In genomic region chr2:74872310-74872923, GRCh38 we compare ENCODE assay signal across 30 cellular contexts. TPM values are rescaled to one million over a fixed set of nuclear protein-coding genes. Genes with fewer than 3 reads are reported as not detected.
DNase-seq lines count a peak whose midpoint lies in the region; ATAC-seq and TF ChIP-seq lines count a peak whose summit lies in the region.
"Had no signal": no experiment of that assay in that cellular context is flagged by ENCODE, and none has a peak within 500 bp of the region (broad histone marks: within the 10 kb centered on the region; RNA-seq: fewer than 3 reads in every experiment).

No MANE protein-coding gene starts in this region.

- H3K36me3 ChIP-seq in sigmoid colon, result no peaks in the 10 kb centered on the region
- H3K36me3 ChIP-seq in effector memory CD4-positive, alpha-beta T cell (ENCODE audit: control insufficient read depth, insufficient read depth, low read length), result no peaks in the 10 kb centered on the region
- H3K36me3 ChIP-seq: uterus had no signal

- H3K9me3 ChIP-seq in sigmoid colon, result no peaks in the 10 kb centered on the region
- no peaks in the 10 kb centered on the region for H3K9me3 ChIP-seq in effector memory CD4-positive, alpha-beta T cell (ENCODE audit: control insufficient read depth, low read length)
- H3K9me3 ChIP-seq: BE2C, heart right ventricle, spleen, suprapubic skin, uterus had no signal

- no peak for TF ChIP-seq CTCF in fibroblast of pulmonary artery (IDR thresholded peaks at IDR 0.05; ENCODE audit: low read length, missing control alignments)
- no peak for TF ChIP-seq CTCF in sigmoid colon (IDR thresholded peaks at IDR 0.05)

- no peaks in the 10 kb centered on the region for H3K27me3 Mint-ChIP-seq in activated naive CD4-positive, alpha-beta T cell treated with anti-CD3 and anti-CD28 coated beads, Interleukin-2, amount 50 U/mL, for 24 hours
- H3K27me3 Mint-ChIP-seq: activated B cell treated with CpG ODN at 0.5 μM for 24 hours; activated CD4-positive, alpha-beta memory T cell treated with anti-CD3 and anti-CD28 coated beads for 36 hours; activated naive CD8-positive, alpha-beta T cell treated with anti-CD3 and anti-CD28 coated beads for 36 hours; central memory CD8-positive, alpha-beta T cell; stimulated activated memory B cell treated with anti-CD40 and anti-IgM and Interleukin-4, amounts not matched to agents 10 μg/mL and 1 μg/mL and 100 μg/mL, for 72 hours had no signal

- TF ChIP-seq POLR2A in sigmoid colon (IDR thresholded peaks at IDR 0.05), result no peak

- H3K27me3 ChIP-seq in sigmoid colon, result no peaks in the 10 kb centered on the region
- H3K27me3 ChIP-seq in effector memory CD4-positive, alpha-beta T cell (replicated peaks; ENCODE audit: control insufficient read depth, insufficient read depth, low read length, poor library complexity, severe bottlenecking), result no peaks in the 10 kb centered on the region
- H3K27me3 ChIP-seq: BE2C, foreskin keratinocyte, heart right ventricle, spleen, suprapubic skin, uterus had no signal

- no peaks in the 10 kb centered on the region for H3K9me3 Mint-ChIP-seq in activated naive CD4-positive, alpha-beta T cell treated with anti-CD3 and anti-CD28 coated beads, Interleukin-2, amount 50 U/mL, for 24 hours
- H3K9me3 Mint-ChIP-seq: activated B cell treated with CpG ODN at 0.5 μM for 24 hours; activated CD4-positive, alpha-beta memory T cell treated with anti-CD3 and anti-CD28 coated beads for 36 hours; activated naive CD8-positive, alpha-beta T cell treated with anti-CD3 and anti-CD28 coated beads for 36 hours; activated T-helper 2 cell treated with anti-CD3 and anti-CD28 coated beads, Interferon-gamma antibody, Interleukin-2, Interleukin-4, amounts not matched to agents 10 μg/mL and 5 μg/mL and 100 μg/mL, durations not matched to agents 14 hours and 24 hours and 36 hours; central memory CD8-positive, alpha-beta T cell; stimulated activated memory B cell treated with anti-CD40 and anti-IgM and Interleukin-4, amounts not matched to agents 10 μg/mL and 1 μg/mL and 100 μg/mL, for 72 hours had no signal

- 90 to 95% methylated on average over 4 of the region's 4 CpGs for WGBS in sigmoid colon, 2 donors

- H3K27ac ChIP-seq in sigmoid colon, result no peak overlapping the region
- H3K27ac ChIP-seq in effector memory CD4-positive, alpha-beta T cell (ENCODE audit: insufficient read depth, low read length, poor library complexity, severe bottlenecking), result no peak overlapping the region
- H3K27ac ChIP-seq: epithelial cell of prostate, foreskin keratinocyte, heart right ventricle, KMS-11, suprapubic skin, uterus had no signal

- H3K36me3 Mint-ChIP-seq in activated naive CD4-positive, alpha-beta T cell treated with anti-CD3 and anti-CD28 coated beads, Interleukin-2, amount 50 U/mL, for 24 hours, result peaks cover 8% of the 10 kb centered on the region

- ATAC-seq in GM19035 (IDR thresholded peaks at IDR 0.05; ENCODE audit: unreplicated experiment) (no peak), HG03039 (IDR thresholded peaks at IDR 0.05; ENCODE audit: unreplicated experiment) (no peak)
- ATAC-seq: foreskin keratinocyte; heart right ventricle; left cardiac atrium; SK-N-SH treated with all-trans-retinoic acid at 6 μM for 48 hours; stimulated activated memory B cell treated with anti-CD40 and anti-IgM and Interleukin-4, amounts not matched to agents 10 μg/mL and 1 μg/mL and 100 μg/mL, for 72 hours had no signal

- H3K27ac Mint-ChIP-seq in activated naive CD4-positive, alpha-beta T cell treated with anti-CD3 and anti-CD28 coated beads, Interleukin-2, amount 50 U/mL, for 24 hours, result peak overlapping the region; percentile 5
- H3K27ac Mint-ChIP-seq: activated B cell treated with CpG ODN at 0.5 μM for 24 hours; activated CD4-positive, alpha-beta memory T cell treated with anti-CD3 and anti-CD28 coated beads for 36 hours; activated naive CD8-positive, alpha-beta T cell treated with anti-CD3 and anti-CD28 coated beads for 36 hours; activated T-helper 2 cell treated with anti-CD3 and anti-CD28 coated beads, Interferon-gamma antibody, Interleukin-2, Interleukin-4, amounts not matched to agents 10 μg/mL and 5 μg/mL and 100 μg/mL, durations not matched to agents 14 hours and 24 hours and 36 hours; stimulated activated memory B cell treated with anti-CD40 and anti-IgM and Interleukin-4, amounts not matched to agents 10 μg/mL and 1 μg/mL and 100 μg/mL, for 72 hours had no signal

- intact Hi-C loops in sigmoid colon (cut with DNase I), result no loop called here

- H3K4me1 Mint-ChIP-seq in activated naive CD4-positive, alpha-beta T cell treated with anti-CD3 and anti-CD28 coated beads, Interleukin-2, amount 50 U/mL, for 24 hours, result peaks cover 10% of the 10 kb centered on the region
- H3K4me1 Mint-ChIP-seq: central memory CD8-positive, alpha-beta T cell had no signal

- peaks cover 0 to 17% (median 10%) of the 10 kb centered on the region in 4 donors for H3K4me1 ChIP-seq in sigmoid colon
- H3K4me1 ChIP-seq in effector memory CD4-positive, alpha-beta T cell (ENCODE audit: control insufficient read depth, insufficient read depth, low read length, poor library complexity, severe bottlenecking), result no peaks in the 10 kb centered on the region
- H3K4me1 ChIP-seq: BE2C, foreskin keratinocyte, uterus had no signal

- DNase-seq in activated naive CD4-positive, alpha-beta T cell (lab: John Stamatoyannopoulos, UW), result no peak
- DNase-seq in MV-4-11 (lab: John Stamatoyannopoulos, UW), result peak; percentile 75
- DNase-seq in fibroblast of pulmonary artery (ENCODE audit: low read depth), result peak; percentile 50
- DNase-seq in sigmoid colon, result peak; percentile 14
- DNase-seq in effector memory CD4-positive, alpha-beta T cell, result no peak
- DNase-seq: activated B cell treated with CpG ODN at 0.5 μM for 24 hours; activated CD4-positive, alpha-beta memory T cell treated with anti-CD3 and anti-CD28 coated beads for 36 hours; activated naive CD8-positive, alpha-beta T cell treated with anti-CD3 and anti-CD28 coated beads for 36 hours; BE2C; foreskin keratinocyte; heart right ventricle; left cardiac atrium; NCI-H1048; NCI-H1694 treated with DMSO at 0.1 percent for 48 hours; NCI-H2171; NCI-H526 treated with DMSO at 0.1 percent for 48 hours; retina; spleen; stimulated activated CD4-positive, alpha-beta T cell treated with anti-CD3 and anti-CD28 coated beads, Interleukin-4, amount 100 ng/mL, for 1 hour; uterus had no signal

- H3K4me3 Mint-ChIP-seq in activated naive CD4-positive, alpha-beta T cell treated with anti-CD3 and anti-CD28 coated beads, Interleukin-2, amount 50 U/mL, for 24 hours, result no peak overlapping the region
- H3K4me3 Mint-ChIP-seq: activated B cell treated with CpG ODN at 0.5 μM for 24 hours; activated CD4-positive, alpha-beta memory T cell treated with anti-CD3 and anti-CD28 coated beads for 36 hours; activated naive CD8-positive, alpha-beta T cell treated with anti-CD3 and anti-CD28 coated beads for 36 hours; central memory CD8-positive, alpha-beta T cell; stimulated activated memory B cell treated with anti-CD40 and anti-IgM and Interleukin-4, amounts not matched to agents 10 μg/mL and 1 μg/mL and 100 μg/mL, for 72 hours had no signal

- TF ChIP-seq EP300 in sigmoid colon (IDR thresholded peaks at IDR 0.05), result no peak

- H3K4me3 ChIP-seq in fibroblast of pulmonary artery (replicated peaks; ENCODE audit: low read depth, low read length) (no peak overlapping the region), sigmoid colon (no peak overlapping the region)
- no peak overlapping the region for H3K4me3 ChIP-seq in effector memory CD4-positive, alpha-beta T cell (ENCODE audit: insufficient read depth, low read depth, low read length, poor library complexity, severe bottlenecking)
- H3K4me3 ChIP-seq: heart right ventricle, spleen, suprapubic skin, uterus had no signal

RNA-seq across cellular contexts. Expression of gene HK2, which starts 38.5 kb away (rescaled TPM):
- total RNA-seq in sigmoid colon, result 1 to 10 TPM; 1.3 to 1.9 (median 1.6) TPM
- 100 to 1,000 TPM in 1 of 3 donors, 10 to 100 TPM in 2; 39.6 to 118 (median 57.3) TPM for polyA plus RNA-seq in sigmoid colon

Comparison
In these comparisons a context has a peak if more than half of its experiments do, and no peak if none do; other contexts are left out.
1. DNase-seq: peak in MV-4-11 (single experiment), fibroblast of pulmonary artery (single experiment) and sigmoid colon (single experiment); none in activated naive CD4-positive, alpha-beta T cell (0 of 4) and effector memory CD4-positive, alpha-beta T cell (0 of 3).